Comparison of ENCODE assay signal across 9 cellular contexts in genomic region chr13:48892311-48892710, GRCh38.
A peak's percentile ranks its signal among the peaks of the same experiment; 100 is the strongest.
DNase-seq lines count a peak whose midpoint lies in the region; ATAC-seq and TF ChIP-seq lines count a peak whose summit lies in the region.
"Had no signal": no experiment of that assay in that cellular context is flagged by ENCODE, and none has a peak within 500 bp of the region (broad histone marks: within the 10 kb centered on the region; RNA-seq: fewer than 3 reads in every experiment).

No MANE protein-coding gene starts in this region.

- H3F3A ChIP-seq in neural progenitor cell (ENCODE audit: low read depth) = no peaks in the 10 kb centered on the region

- peak; percentile 98 for ATAC-seq in activated CD8-positive, alpha-beta T cell treated with anti-CD3 and anti-CD28 coated beads for 36 hours
- ATAC-seq in activated CD8-positive, alpha-beta T cell treated with anti-CD3 and anti-CD28 coated beads, Interleukin-2, amount 10 ng/mL, durations not matched to agents 7 days and 5 days = no peak
- peak; percentile 91 for ATAC-seq in HG03095 (IDR thresholded peaks at IDR 0.05; ENCODE audit: unreplicated experiment)
- peak; percentile 36 for ATAC-seq in activated naive CD8-positive, alpha-beta T cell treated with anti-CD3 and anti-CD28 coated beads, Interleukin-2, amount 10 ng/mL, durations not matched to agents 7 days and 5 days (ENCODE audit: low read depth)

- no peak overlapping the region for H3K4me2 ChIP-seq in neural progenitor cell

- intact Hi-C loops in activated CD8-positive, alpha-beta T cell treated with anti-CD3 and anti-CD28 coated beads for 36 hours (cut with micrococcal nuclease) = no loop called here

- peak overlapping the region; percentile 64 for H3K27ac Mint-ChIP-seq in activated CD8-positive, alpha-beta T cell treated with anti-CD3 and anti-CD28 coated beads for 36 hours
- no peak overlapping the region for H3K27ac Mint-ChIP-seq in activated CD8-positive, alpha-beta T cell treated with anti-CD3 and anti-CD28 coated beads, Interleukin-2, amount 10 ng/mL, durations not matched to agents 7 days and 5 days
- H3K27ac Mint-ChIP-seq in activated naive CD8-positive, alpha-beta T cell treated with anti-CD3 and anti-CD28 coated beads, Interleukin-2, amount 10 ng/mL, durations not matched to agents 7 days and 5 days = no peak overlapping the region
- no peak overlapping the region for H3K27ac Mint-ChIP-seq in neural progenitor cell

- no peak overlapping the region for H2AFZ ChIP-seq in neural progenitor cell (replicated peaks)

- no peak for TF ChIP-seq CTCF in activated CD8-positive, alpha-beta T cell treated with anti-CD3 and anti-CD28 coated beads for 36 hours (IDR thresholded peaks at IDR 0.05)
- no peak for TF ChIP-seq CTCF in neural progenitor cell (IDR thresholded peaks at IDR 0.05)

- no peak overlapping the region for H3K4me3 ChIP-seq in neural progenitor cell
- H3K4me3 ChIP-seq: BLaER1 treated with 17β-estradiol and CSF1 and Interleukin-3, amounts not matched to agents 10 nM and 100 nM had no signal

- peaks cover 31% of the 10 kb centered on the region for H3K4me1 Mint-ChIP-seq in activated CD8-positive, alpha-beta T cell treated with anti-CD3 and anti-CD28 coated beads for 36 hours (ENCODE audit: low read depth)
- H3K4me1 Mint-ChIP-seq in activated CD8-positive, alpha-beta T cell treated with anti-CD3 and anti-CD28 coated beads, Interleukin-2, amount 10 ng/mL, durations not matched to agents 7 days and 5 days (ENCODE audit: low read depth) = peaks cover 1% of the 10 kb centered on the region
- peaks cover 3% of the 10 kb centered on the region for H3K4me1 Mint-ChIP-seq in activated naive CD8-positive, alpha-beta T cell treated with anti-CD3 and anti-CD28 coated beads, Interleukin-2, amount 10 ng/mL, durations not matched to agents 7 days and 5 days
- H3K4me1 Mint-ChIP-seq in neural progenitor cell = no peaks in the 10 kb centered on the region

- no peaks in the 10 kb centered on the region for H3K27me3 ChIP-seq in neural progenitor cell
- H3K27me3 ChIP-seq: BLaER1 treated with 17β-estradiol and CSF1 and Interleukin-3, amounts not matched to agents 10 nM and 100 nM had no signal

- H3K4me3 Mint-ChIP-seq in activated CD8-positive, alpha-beta T cell treated with anti-CD3 and anti-CD28 coated beads for 36 hours = no peak overlapping the region
- H3K4me3 Mint-ChIP-seq in activated CD8-positive, alpha-beta T cell treated with anti-CD3 and anti-CD28 coated beads, Interleukin-2, amount 10 ng/mL, durations not matched to agents 7 days and 5 days = no peak overlapping the region
- no peak overlapping the region for H3K4me3 Mint-ChIP-seq in activated naive CD8-positive, alpha-beta T cell treated with anti-CD3 and anti-CD28 coated beads, Interleukin-2, amount 10 ng/mL, durations not matched to agents 7 days and 5 days
- no peak overlapping the region for H3K4me3 Mint-ChIP-seq in neural progenitor cell

- no peak overlapping the region for H3K9ac ChIP-seq in neural progenitor cell
- H3K9ac ChIP-seq: BLaER1 treated with 17β-estradiol and CSF1 and Interleukin-3, amounts not matched to agents 10 nM and 100 nM had no signal

- H4K20me1 ChIP-seq in neural progenitor cell (ENCODE audit: low read depth) = no peaks in the 10 kb centered on the region
- H4K20me1 ChIP-seq: BLaER1 treated with 17β-estradiol and CSF1 and Interleukin-3, amounts not matched to agents 10 nM and 100 nM had no signal

- no peaks in the 10 kb centered on the region for H3K27me3 Mint-ChIP-seq in activated CD8-positive, alpha-beta T cell treated with anti-CD3 and anti-CD28 coated beads for 36 hours
- H3K27me3 Mint-ChIP-seq in activated CD8-positive, alpha-beta T cell treated with anti-CD3 and anti-CD28 coated beads, Interleukin-2, amount 10 ng/mL, durations not matched to agents 7 days and 5 days (ENCODE audit: low read depth) = no peaks in the 10 kb centered on the region
- H3K27me3 Mint-ChIP-seq in activated naive CD8-positive, alpha-beta T cell treated with anti-CD3 and anti-CD28 coated beads, Interleukin-2, amount 10 ng/mL, durations not matched to agents 7 days and 5 days = no peaks in the 10 kb centered on the region
- H3K27me3 Mint-ChIP-seq in neural progenitor cell (ENCODE audit: insufficient read depth, low read depth) = no peaks in the 10 kb centered on the region

- POLR2A ChIA-PET in activated CD8-positive, alpha-beta T cell treated with anti-CD3 and anti-CD28 coated beads for 36 hours (lab: Charles Lee) = interaction anchor here (0.9 to 1.4 kb wide), 2 partner anchors 11 to 13 kb away, joined by 3 read pairs; no protein-coding TSS in a partner anchor
- POLR2A ChIA-PET in activated CD8-positive, alpha-beta T cell treated with anti-CD3 and anti-CD28 coated beads, Interleukin-2, amount 10 ng/mL, durations not matched to agents 7 days and 5 days (lab: Charles Lee) = no interaction called here
- POLR2A ChIA-PET in activated naive CD8-positive, alpha-beta T cell treated with anti-CD3 and anti-CD28 coated beads, Interleukin-2, amount 10 ng/mL, durations not matched to agents 7 days and 5 days (lab: Charles Lee) = no interaction called here

- H3K36me3 ChIP-seq in neural progenitor cell = no peaks in the 10 kb centered on the region
- H3K36me3 ChIP-seq: BLaER1 treated with 17β-estradiol and CSF1 and Interleukin-3, amounts not matched to agents 10 nM and 100 nM had no signal

- H3K27ac ChIP-seq in neural progenitor cell = no peak overlapping the region

- H3K9me3 Mint-ChIP-seq in activated CD8-positive, alpha-beta T cell treated with anti-CD3 and anti-CD28 coated beads for 36 hours = peaks cover 2% of the 10 kb centered on the region
- peaks cover 3% of the 10 kb centered on the region for H3K9me3 Mint-ChIP-seq in activated CD8-positive, alpha-beta T cell treated with anti-CD3 and anti-CD28 coated beads, Interleukin-2, amount 10 ng/mL, durations not matched to agents 7 days and 5 days (ENCODE audit: insufficient read depth)
- peaks cover 8% of the 10 kb centered on the region for H3K9me3 Mint-ChIP-seq in activated naive CD8-positive, alpha-beta T cell treated with anti-CD3 and anti-CD28 coated beads, Interleukin-2, amount 10 ng/mL, durations not matched to agents 7 days and 5 days
- no peaks in the 10 kb centered on the region for H3K9me3 Mint-ChIP-seq in neural progenitor cell

- DNase-seq in activated CD8-positive, alpha-beta T cell treated with anti-CD3 and anti-CD28 coated beads for 36 hours = no peak
- DNase-seq in activated CD8-positive, alpha-beta T cell treated with anti-CD3 and anti-CD28 coated beads, Interleukin-2, amount 10 ng/mL, durations not matched to agents 7 days and 5 days = no peak
- DNase-seq in activated naive CD8-positive, alpha-beta T cell treated with anti-CD3 and anti-CD28 coated beads, Interleukin-2, amount 10 ng/mL, durations not matched to agents 7 days and 5 days = no peak
- DNase-seq in non-pigmented ciliary epithelial cell (ENCODE audit: low read depth) (peak; percentile 84), neural progenitor cell (ENCODE audit: low spot score) (no peak)
- no peak for DNase-seq in effector CD4-positive, alpha-beta T cell
- DNase-seq in activated CD4-positive, CD25-positive, alpha-beta regulatory T cell (lab: John Stamatoyannopoulos, UW) = no peak

- no peaks in the 10 kb centered on the region for H3K79me2 ChIP-seq in neural progenitor cell (ENCODE audit: low read depth)

- no peaks in the 10 kb centered on the region for H3K9me3 ChIP-seq in neural progenitor cell (ENCODE audit: low read depth)
- H3K9me3 ChIP-seq: BLaER1 treated with 17β-estradiol and CSF1 and Interleukin-3, amounts not matched to agents 10 nM and 100 nM had no signal

- no peaks in the 10 kb centered on the region for H3K36me3 Mint-ChIP-seq in activated CD8-positive, alpha-beta T cell treated with anti-CD3 and anti-CD28 coated beads for 36 hours (ENCODE audit: low read depth)
- H3K36me3 Mint-ChIP-seq in activated CD8-positive, alpha-beta T cell treated with anti-CD3 and anti-CD28 coated beads, Interleukin-2, amount 10 ng/mL, durations not matched to agents 7 days and 5 days (ENCODE audit: low read depth) = no peaks in the 10 kb centered on the region
- no peaks in the 10 kb centered on the region for H3K36me3 Mint-ChIP-seq in activated naive CD8-positive, alpha-beta T cell treated with anti-CD3 and anti-CD28 coated beads, Interleukin-2, amount 10 ng/mL, durations not matched to agents 7 days and 5 days
- H3K36me3 Mint-ChIP-seq in neural progenitor cell = no peaks in the 10 kb centered on the region

- CTCF ChIA-PET in activated CD8-positive, alpha-beta T cell treated with anti-CD3 and anti-CD28 coated beads for 36 hours (lab: Charles Lee) = interaction anchor here (0.9 to 1.1 kb wide), 2 partner anchors 19 to 61 kb away, joined by 3 read pairs; no protein-coding TSS in a partner anchor
- CTCF ChIA-PET in activated CD8-positive, alpha-beta T cell treated with anti-CD3 and anti-CD28 coated beads, Interleukin-2, amount 10 ng/mL, durations not matched to agents 7 days and 5 days (lab: Charles Lee) = no interaction called here

- no peaks in the 10 kb centered on the region for H3K4me1 ChIP-seq in neural progenitor cell
